ENCODE assay signal across 18 cellular contexts in genomic region chr17:78800132-78800931, GRCh38. TPM values are rescaled to one million over a fixed set of nuclear protein-coding genes. Genes with fewer than 3 reads are reported as not detected.
DNase-seq lines count a peak whose midpoint lies in the region; ATAC-seq and TF ChIP-seq lines count a peak whose summit lies in the region.
"Had no signal": no experiment of that assay in that cellular context is flagged by ENCODE, and none has a peak within 500 bp of the region (broad histone marks: within the 10 kb centered on the region; RNA-seq: fewer than 3 reads in every experiment).

No MANE protein-coding gene starts in this region.

- H3K4me3 Mint-ChIP-seq in activated CD8-positive, alpha-beta T cell treated with anti-CD3 and anti-CD28 coated beads, Interleukin-2, amount 10 ng/mL, durations not matched to agents 7 days and 5 days = no peak overlapping the region
- no peak overlapping the region for H3K4me3 Mint-ChIP-seq in activated CD8-positive, alpha-beta T cell treated with anti-CD3 and anti-CD28 coated beads for 36 hours
- H3K4me3 Mint-ChIP-seq in brain = no peak overlapping the region
- H3K4me3 Mint-ChIP-seq in nephron progenitor cell = no peak overlapping the region
- H3K4me3 Mint-ChIP-seq: CD14-positive monocyte had no signal

- no peaks in the 10 kb centered on the region for H3K9me3 Mint-ChIP-seq in activated CD8-positive, alpha-beta T cell treated with anti-CD3 and anti-CD28 coated beads, Interleukin-2, amount 10 ng/mL, durations not matched to agents 7 days and 5 days (ENCODE audit: insufficient read depth)
- H3K9me3 Mint-ChIP-seq in activated CD8-positive, alpha-beta T cell treated with anti-CD3 and anti-CD28 coated beads for 36 hours = no peaks in the 10 kb centered on the region
- H3K9me3 Mint-ChIP-seq in brain = no peaks in the 10 kb centered on the region
- no peaks in the 10 kb centered on the region for H3K9me3 Mint-ChIP-seq in nephron progenitor cell
- H3K9me3 Mint-ChIP-seq: CD14-positive monocyte had no signal

- H3K27ac Mint-ChIP-seq in activated CD8-positive, alpha-beta T cell treated with anti-CD3 and anti-CD28 coated beads, Interleukin-2, amount 10 ng/mL, durations not matched to agents 7 days and 5 days = peak overlapping the region; percentile 71
- no peak overlapping the region for H3K27ac Mint-ChIP-seq in activated CD8-positive, alpha-beta T cell treated with anti-CD3 and anti-CD28 coated beads for 36 hours
- H3K27ac Mint-ChIP-seq in brain = peak overlapping the region in 3 of 5 experiments; percentile 35 to 83 (median 60)
- peak overlapping the region; percentile 53 for H3K27ac Mint-ChIP-seq in nephron progenitor cell

- H3K4me1 Mint-ChIP-seq in activated CD8-positive, alpha-beta T cell treated with anti-CD3 and anti-CD28 coated beads, Interleukin-2, amount 10 ng/mL, durations not matched to agents 7 days and 5 days (ENCODE audit: low read depth) = peaks cover 51% of the 10 kb centered on the region
- H3K4me1 Mint-ChIP-seq in activated CD8-positive, alpha-beta T cell treated with anti-CD3 and anti-CD28 coated beads for 36 hours (ENCODE audit: low read depth) = peaks cover 44% of the 10 kb centered on the region
- H3K4me1 Mint-ChIP-seq in brain = peaks cover 10% of the 10 kb centered on the region
- no peaks in the 10 kb centered on the region for H3K4me1 Mint-ChIP-seq in nephron progenitor cell

- POLR2A ChIA-PET in activated CD8-positive, alpha-beta T cell treated with anti-CD3 and anti-CD28 coated beads, Interleukin-2, amount 10 ng/mL, durations not matched to agents 7 days and 5 days (lab: Charles Lee) = no interaction called here
- POLR2A ChIA-PET in activated CD8-positive, alpha-beta T cell treated with anti-CD3 and anti-CD28 coated beads for 36 hours (lab: Charles Lee) = interaction anchor here (0.6 to 2.8 kb wide), 6 partner anchors 11 to 85 kb away, joined by 3 to 12 read pairs (median 4); no protein-coding TSS in a partner anchor

- CTCF ChIA-PET in activated CD8-positive, alpha-beta T cell treated with anti-CD3 and anti-CD28 coated beads, Interleukin-2, amount 10 ng/mL, durations not matched to agents 7 days and 5 days (lab: Charles Lee) = interaction anchor here (0.7 to 3.1 kb wide), 4 partner anchors 9 to 134 kb away, joined by 3 to 14 read pairs (median 5); no protein-coding TSS in a partner anchor
- CTCF ChIA-PET in activated CD8-positive, alpha-beta T cell treated with anti-CD3 and anti-CD28 coated beads for 36 hours (lab: Charles Lee) = interaction anchor here (1.3 to 4.4 kb wide), 2 partner anchors 11 to 84 kb away, joined by 3 to 15 read pairs; no protein-coding TSS in a partner anchor

- no peaks in the 10 kb centered on the region for H3K27me3 Mint-ChIP-seq in activated CD8-positive, alpha-beta T cell treated with anti-CD3 and anti-CD28 coated beads, Interleukin-2, amount 10 ng/mL, durations not matched to agents 7 days and 5 days (ENCODE audit: low read depth)
- H3K27me3 Mint-ChIP-seq in activated CD8-positive, alpha-beta T cell treated with anti-CD3 and anti-CD28 coated beads for 36 hours = no peaks in the 10 kb centered on the region
- H3K27me3 Mint-ChIP-seq in brain (peaks cover 7% of the 10 kb centered on the region), nephron progenitor cell (ENCODE audit: low read depth, poor library complexity) (peaks cover 2% of the 10 kb centered on the region)

- intact Hi-C loops in activated CD8-positive, alpha-beta T cell treated with anti-CD3 and anti-CD28 coated beads for 36 hours (cut with micrococcal nuclease) = no loop called here
- intact Hi-C loops in posterior cingulate gyrus (cut with DNase I) = no loop called here

- no peak for TF ChIP-seq CTCF in activated CD8-positive, alpha-beta T cell treated with anti-CD3 and anti-CD28 coated beads for 36 hours (IDR thresholded peaks at IDR 0.05)
- no peak for TF ChIP-seq CTCF in GM20000 (IDR thresholded peaks at IDR 0.05; ENCODE audit: extremely low read depth, missing control alignments)
- TF ChIP-seq CTCF in brain (conservative IDR thresholded peaks at IDR 0.05) = no peak
- no peak for TF ChIP-seq CTCF in nephron progenitor cell (IDR thresholded peaks at IDR 0.05)

- ATAC-seq in activated CD8-positive, alpha-beta T cell treated with anti-CD3 and anti-CD28 coated beads, Interleukin-2, amount 10 ng/mL, durations not matched to agents 7 days and 5 days = no peak
- ATAC-seq in activated CD8-positive, alpha-beta T cell treated with anti-CD3 and anti-CD28 coated beads for 36 hours = no peak
- ATAC-seq: mucosa of descending colon had no signal

- DNase-seq in activated CD8-positive, alpha-beta T cell treated with anti-CD3 and anti-CD28 coated beads, Interleukin-2, amount 10 ng/mL, durations not matched to agents 7 days and 5 days = no peak
- no peak for DNase-seq in activated CD8-positive, alpha-beta T cell treated with anti-CD3 and anti-CD28 coated beads for 36 hours
- DNase-seq in GM20000 (ENCODE audit: low spot score) (peak; percentile 25), nephron progenitor cell (no peak), posterior cingulate gyrus (no peak), activated T-cell treated with anti-CD3 and anti-CD28 coated beads for 4 hours (no peak)
- DNase-seq in activated CD4-positive, CD25-positive, alpha-beta regulatory T cell treated with anti-CD3 and anti-CD28 coated beads, Interleukin-2, amount 50 U/mL, for 72 hours = no peak
- DNase-seq: activated CD8-positive, alpha-beta memory T cell treated with anti-CD3 and anti-CD28 coated beads, Interleukin-2, amount 50 U/mL, for 48 hours; cerebellar nuclear complex; hippocampal formation; kidney glomerular epithelial cell; NCI-H1092; NCI-H2107; NCI-H774; stimulated activated naive CD4-positive, alpha-beta T cell had no signal

- H3K36me3 Mint-ChIP-seq in activated CD8-positive, alpha-beta T cell treated with anti-CD3 and anti-CD28 coated beads, Interleukin-2, amount 10 ng/mL, durations not matched to agents 7 days and 5 days (ENCODE audit: low read depth) = peaks cover 79% of the 10 kb centered on the region
- H3K36me3 Mint-ChIP-seq in activated CD8-positive, alpha-beta T cell treated with anti-CD3 and anti-CD28 coated beads for 36 hours (ENCODE audit: low read depth) = peaks cover 77% of the 10 kb centered on the region
- peaks cover 78% of the 10 kb centered on the region for H3K36me3 Mint-ChIP-seq in brain
- peaks cover 66% of the 10 kb centered on the region for H3K36me3 Mint-ChIP-seq in nephron progenitor cell (ENCODE audit: low read depth)

RNA-seq across cellular contexts. Expression of gene CYTH1, which starts 18.3 kb away (rescaled TPM):
- total RNA-seq in activated CD8-positive, alpha-beta T cell treated with anti-CD3 and anti-CD28 coated beads, Interleukin-2, amount 10 ng/mL, durations not matched to agents 7 days and 5 days = 100 to 1,000 TPM; 137 to 138 TPM
- total RNA-seq in activated CD8-positive, alpha-beta T cell treated with anti-CD3 and anti-CD28 coated beads for 36 hours = 10 to 100 TPM; 95.1 to 96.0 TPM
- 33.6 TPM for polyA plus RNA-seq in brain (ENCODE audit: insufficient read depth, low read depth, low replicate concordance)

RNA-seq across cellular contexts. Expression of gene USP36, which starts 40.3 kb away (rescaled TPM):
- total RNA-seq in activated CD8-positive, alpha-beta T cell treated with anti-CD3 and anti-CD28 coated beads, Interleukin-2, amount 10 ng/mL, durations not matched to agents 7 days and 5 days = 10 to 100 TPM; 67.5 TPM
- 10 to 100 TPM; 86.3 to 93.2 TPM for total RNA-seq in activated CD8-positive, alpha-beta T cell treated with anti-CD3 and anti-CD28 coated beads for 36 hours
- polyA plus RNA-seq in brain (ENCODE audit: insufficient read depth, low read depth, low replicate concordance) = 24.7 TPM
